In the genomic region with DNA sequence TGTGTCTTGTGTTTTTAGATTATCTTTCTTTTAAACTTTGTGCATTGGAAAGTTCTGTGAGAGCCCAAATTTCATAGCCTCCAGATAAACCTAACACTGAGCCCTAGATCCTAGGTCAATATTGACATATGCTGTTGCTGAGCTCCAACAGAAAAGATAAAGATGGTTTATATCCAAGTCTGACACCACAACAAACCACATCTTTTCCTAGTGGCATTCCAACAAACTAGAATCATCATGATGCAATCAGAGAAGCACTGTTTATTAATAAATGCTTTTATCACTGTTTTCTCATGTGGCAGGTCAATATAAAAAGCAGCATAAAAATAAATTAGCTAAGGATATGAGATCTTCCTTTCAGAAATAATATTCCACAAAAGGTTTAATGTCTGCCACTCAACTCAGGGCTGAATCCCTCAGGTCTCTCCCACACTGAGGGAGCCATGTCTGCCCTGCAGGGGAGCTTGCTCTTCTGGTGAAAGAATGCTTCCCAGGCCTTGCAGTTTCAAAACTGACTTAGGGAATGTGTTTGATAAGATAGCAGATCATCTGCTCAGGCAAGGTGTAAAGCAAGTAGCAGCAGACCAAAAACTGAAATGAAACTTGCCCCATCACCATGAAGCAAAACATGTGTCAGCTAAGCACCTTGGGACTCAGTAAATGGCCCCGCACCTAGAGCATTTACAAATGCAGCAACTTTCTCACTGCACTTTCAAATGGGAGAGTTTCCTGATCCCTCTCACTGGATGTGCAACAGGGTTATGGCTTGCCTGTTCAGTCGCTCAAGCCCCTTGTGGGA, we compare ENCODE assay signal across 14 cellular contexts.
DNase-seq lines count a peak whose midpoint lies in the region; TF ChIP-seq lines count a peak whose summit lies in the region.
"Had no signal": no experiment of that assay in that cellular context is flagged by ENCODE, and none has a peak within 500 bp of the region (broad histone marks: within the 10 kb centered on the region; RNA-seq: fewer than 3 reads in every experiment).

No MANE protein-coding gene starts in this region.

- H3K4me3 ChIP-seq in SK-N-SH (ENCODE audit: low read depth in 2 of 2, low read length in 1 of 2): no peak overlapping the region
- H3K4me3 ChIP-seq: sigmoid colon had no signal

- no peak for TF ChIP-seq RAD21 in SK-N-SH (IDR thresholded peaks at IDR 0.05; ENCODE audit: low read length)

- H3K9me3 ChIP-seq in SK-N-SH: no peaks in the 10 kb centered on the region
- H3K9me3 ChIP-seq: sigmoid colon had no signal

- H4K20me1 ChIP-seq in SK-N-SH (ENCODE audit: insufficient read depth): no peaks in the 10 kb centered on the region

- H3K4me1 ChIP-seq in SK-N-SH (ENCODE audit: control insufficient read depth in 1 of 2, insufficient read depth in 2 of 2, low read depth in 1 of 2, low read length in 1 of 2): peaks cover 0 to 6% of the 10 kb centered on the region in 2 experiments; a peak in 2 of 4 replicates
- H3K4me1 ChIP-seq: sigmoid colon had no signal

- H3F3A ChIP-seq in SK-N-SH (replicated peaks; ENCODE audit: insufficient read depth): no peaks in the 10 kb centered on the region

- no peak for TF ChIP-seq CTCF in SK-N-SH (IDR thresholded peaks at IDR 0.05)

- H3K27me3 ChIP-seq in SK-N-SH (ENCODE audit: insufficient read depth): no peaks in the 10 kb centered on the region
- H3K27me3 ChIP-seq: sigmoid colon had no signal

- no peaks in the 10 kb centered on the region for H3K9me2 ChIP-seq in SK-N-SH

- peak in 1 of 2 experiments; percentile 40; a peak in 1 of 4 replicates for TF ChIP-seq EP300 in SK-N-SH (IDR thresholded peaks at IDR 0.05; ENCODE audit: borderline replicate concordance in 1 of 2, low read depth in 1 of 2, low read length in 1 of 2)

- POLR2A ChIA-PET in SK-N-SH (lab: Yijun Ruan, JAX): no interaction called here

- no peak overlapping the region for H2AFZ ChIP-seq in SK-N-SH (ENCODE audit: low read depth)

- peak; percentile 65 for DNase-seq in GM04503 (ENCODE audit: low read depth)
- no peak for DNase-seq in SK-N-SH
- peak; percentile 50 for DNase-seq in fibroblast of the conjunctiva (ENCODE audit: low read depth)
- peak; percentile 83 for DNase-seq in renal cortical epithelial cell (ENCODE audit: low read depth)
- no peak for DNase-seq in stimulated activated CD4-positive, alpha-beta T cell treated with anti-CD3 and anti-CD28 coated beads, Interleukin-15, amount 100 ng/mL, for 24 hours
- DNase-seq in DMS53 (lab: John Stamatoyannopoulos, UW): no peak
- no peak for DNase-seq in NCI-H524 treated with DMSO at 0.1 percent for 48 hours (lab: John Stamatoyannopoulos, UW)
- no peak for DNase-seq in cerebellar cortex (ENCODE audit: low spot score)
- DNase-seq: activated CD8-positive, alpha-beta memory T cell treated with anti-CD3 and anti-CD28 coated beads, Interleukin-2, amount 50 U/mL, for 48 hours; CD4-positive, alpha-beta T cell; dermis blood vessel endothelial cell; HCEC 1CT; sigmoid colon; stimulated activated naive CD8-positive, alpha-beta T cell treated with anti-CD3 and anti-CD28 coated beads, Interleukin-15, amount 100 ng/mL, for 72 hours had no signal

- H3K4me2 ChIP-seq in SK-N-SH: peak overlapping the region; percentile 13; the same call in 1 of the 2 replicates

- no peaks in the 10 kb centered on the region for H3K36me3 ChIP-seq in SK-N-SH (replicated peaks in 1 of 2; ENCODE audit: control insufficient read depth in 1 of 2, insufficient read depth in 2 of 2, low read length in 1 of 2)
- H3K36me3 ChIP-seq: sigmoid colon had no signal

- H3K27ac ChIP-seq in SK-N-SH (ENCODE audit: low read depth in 2 of 2, low read length in 1 of 2): peak overlapping the region in 1 of 2 experiments; percentile 37; a peak in 2 of 4 replicates
- H3K27ac ChIP-seq: sigmoid colon had no signal

- H3K79me2 ChIP-seq in SK-N-SH (ENCODE audit: insufficient read depth): no peaks in the 10 kb centered on the region

- CTCF ChIA-PET in SK-N-SH (lab: Yijun Ruan, JAX): interaction anchor here (2.0 kb wide), 1 partner anchor 10 kb away, joined by 10 read pairs; no protein-coding TSS in a partner anchor

- H3K9ac ChIP-seq in SK-N-SH: no peak overlapping the region

- WGBS in SK-N-SH (ENCODE audit: low lambda C conversion rate): 47% methylated on average over 2 of the region's 2 CpGs

TF ChIP-seq in SK-N-SH, 30 proteins besides CTCF, POLR2A, EP300 and RAD21:
- no peak for TF ChIP-seq FOSL2 (IDR thresholded peaks at IDR 0.05; ENCODE audit: borderline replicate concordance, low read depth)
- no peak for TF ChIP-seq RCOR1 (IDR thresholded peaks at IDR 0.05; ENCODE audit: low read length)
- TF ChIP-seq TCF12 (IDR thresholded peaks at IDR 0.05): peak; percentile 55
- TF ChIP-seq, protein P1, sequence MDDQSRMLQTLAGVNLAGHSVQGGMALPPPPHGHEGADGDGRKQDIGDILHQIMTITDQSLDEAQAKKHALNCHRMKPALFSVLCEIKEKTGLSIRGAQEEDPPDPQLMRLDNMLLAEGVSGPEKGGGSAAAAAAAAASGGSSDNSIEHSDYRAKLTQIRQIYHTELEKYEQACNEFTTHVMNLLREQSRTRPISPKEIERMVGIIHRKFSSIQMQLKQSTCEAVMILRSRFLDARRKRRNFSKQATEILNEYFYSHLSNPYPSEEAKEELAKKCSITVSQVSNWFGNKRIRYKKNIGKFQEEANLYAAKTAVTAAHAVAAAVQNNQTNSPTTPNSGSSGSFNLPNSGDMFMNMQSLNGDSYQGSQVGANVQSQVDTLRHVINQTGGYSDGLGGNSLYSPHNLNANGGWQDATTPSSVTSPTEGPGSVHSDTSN (IDR thresholded peaks at IDR 0.05): peak; percentile 71
- TF ChIP-seq JUND (IDR thresholded peaks at IDR 0.05): 0 out of 2 replicates have a peak, but pooled peaks have one; percentile 13

Comparison
In these comparisons a context has a peak if more than half of its experiments do, and no peak if none do; other contexts are left out.
1. DNase-seq: peak in GM04503 (single experiment), fibroblast of the conjunctiva (single experiment) and renal cortical epithelial cell (single experiment); none in SK-N-SH (single experiment), stimulated activated CD4-positive, alpha-beta T cell treated with anti-CD3 and anti-CD28 coated beads, Interleukin-15, amount 100 ng/mL, for 24 hours (single experiment), DMS53 (single experiment), NCI-H524 treated with DMSO at 0.1 percent for 48 hours (single experiment) and cerebellar cortex (single experiment).